In genomic region chr3:106552401-106553043, GRCh38 we compare ENCODE assay signal across 19 cellular contexts.
"Had no signal": no experiment of that assay in that cellular context is flagged by ENCODE, and none has a peak within 500 bp of the region (broad histone marks: within the 10 kb centered on the region; RNA-seq: fewer than 3 reads in every experiment).

No MANE protein-coding gene starts in this region.

- ATAC-seq: activated T-helper 17 cell treated with anti-CD3 and anti-CD28 coated beads, Interleukin-2, amount 50 U/mL, for 72 hours; gastrocnemius medialis; heart right ventricle; stimulated activated naive CD8-positive, alpha-beta T cell treated with anti-CD3 and anti-CD28 coated beads, Interleukin-15, Interleukin-2, amounts not matched to agents 100 U/mL and 50 U/mL, for 24 hours had no signal

- H3K4me3 ChIP-seq: adrenal gland, colonic mucosa, gastrocnemius medialis, heart right ventricle, left ventricle myocardium inferior, prostate gland, sigmoid colon, suprapubic skin had no signal

- H3K27ac ChIP-seq: adrenal gland, colonic mucosa, gastrocnemius medialis, heart right ventricle, left ventricle myocardium inferior, prostate gland, sigmoid colon, suprapubic skin had no signal

- FAIRE-seq: endothelial cell of umbilical vein had no signal

- H3K36me3 ChIP-seq: adrenal gland, colonic mucosa, gastrocnemius medialis, heart right ventricle, left ventricle myocardium inferior, prostate gland, sigmoid colon, suprapubic skin had no signal

- H3K9me3 ChIP-seq: adrenal gland, colonic mucosa, gastrocnemius medialis, left ventricle myocardium inferior, prostate gland, sigmoid colon, suprapubic skin had no signal

- H3K27me3 ChIP-seq: adrenal gland, colonic mucosa, gastrocnemius medialis, heart right ventricle, sigmoid colon, suprapubic skin had no signal

- H3K4me1 ChIP-seq: adrenal gland, colonic mucosa, gastrocnemius medialis, heart right ventricle, left ventricle myocardium inferior, prostate gland, sigmoid colon, suprapubic skin had no signal

- DNase-seq: activated B cell treated with CpG ODN at 0.5 μM for 24 hours; activated CD4-positive, alpha-beta T cell treated with anti-CD3 and anti-CD28 coated beads, Interleukin-2, amount 10 ng/mL, durations not matched to agents 7 days and 5 days; activated CD8-positive, alpha-beta memory T cell treated with anti-CD3 and anti-CD28 coated beads for 24 hours; activated naive CD4-positive, alpha-beta T cell treated with anti-CD3 and anti-CD28 coated beads, Interleukin-2, amount 10 ng/mL, durations not matched to agents 7 days and 5 days; adrenal gland; caudate nucleus; colonic mucosa; gastrocnemius medialis; heart right ventricle; islet precursor cell; left ventricle myocardium inferior; nephron progenitor cell; sigmoid colon; stimulated activated CD4-positive, alpha-beta T cell treated with anti-CD3 and anti-CD28 coated beads, Interleukin-2, amount 100 ng/mL, for 48 hours; stimulated activated naive CD8-positive, alpha-beta T cell treated with anti-CD3 and anti-CD28 coated beads, Interleukin-15, Interleukin-2, amounts not matched to agents 100 U/mL and 50 U/mL, for 24 hours had no signal
